ENCODE assay signal across 18 cellular contexts in genomic region chr4:6361076-6361784, GRCh38.
A peak's percentile ranks its signal among the peaks of the same experiment; 100 is the strongest.
DNase-seq lines count a peak whose midpoint lies in the region; ATAC-seq, FAIRE-seq and TF ChIP-seq lines count a peak whose summit lies in the region.
"Had no signal": no experiment of that assay in that cellular context is flagged by ENCODE, and none has a peak within 500 bp of the region (broad histone marks: within the 10 kb centered on the region; RNA-seq: fewer than 3 reads in every experiment).

No MANE protein-coding gene starts in this region.

- H3K27ac ChIP-seq in angular gyrus (ENCODE audit: low read depth, low read length) (peak overlapping the region; percentile 55), caudate nucleus (ENCODE audit: low read depth, low read length) (peak overlapping the region; percentile 67), kidney (ENCODE audit: low read depth in 2 of 2, low read length in 2 of 2) (no peak overlapping the region), ascending aorta (no peak overlapping the region), HepG2 (ENCODE audit: extremely low read length, insufficient read depth, low read length) (no peak overlapping the region)
- H3K27ac ChIP-seq: C4-2B had no signal

- CTCF ChIA-PET in HepG2 (lab: Yijun Ruan, JAX; ENCODE audit: low intra/inter-chr PET ratio, low total read pairs), result no interaction called here

- no peaks in the 10 kb centered on the region for H3K79me2 ChIP-seq in HepG2 (ENCODE audit: insufficient read depth, low read length)

- no peak for TF ChIP-seq CTCF in kidney (IDR thresholded peaks at IDR 0.05; ENCODE audit: borderline replicate concordance, extremely low read depth, insufficient read depth)
- TF ChIP-seq CTCF in ascending aorta (IDR thresholded peaks at IDR 0.05), result no peak
- TF ChIP-seq CTCF in HepG2 (CRISPR knock-in tag; IDR thresholded peaks at IDR 0.05), result no peak

- in situ Hi-C loops in HepG2 (cut with HindIII; ENCODE audit: extremely low pct_ligation_motif_present, low pct_unique_long_range_greater_than_20kb), result no loop called here

- WGBS in HepG2 (ENCODE audit: low lambda C conversion rate), result 10% methylated on average over 4 of the region's 4 CpGs

- H3K36me3 ChIP-seq in kidney (ENCODE audit: control insufficient read depth in 1 of 2, insufficient read depth in 2 of 2, low read length in 2 of 2) (no peaks in the 10 kb centered on the region), ascending aorta (no peaks in the 10 kb centered on the region), HepG2 (replicated peaks in 1 of 2; ENCODE audit: control insufficient read depth in 1 of 2, insufficient read depth in 2 of 2, low read length in 2 of 2) (no peaks in the 10 kb centered on the region)

- no peak overlapping the region for H3K4me2 ChIP-seq in HepG2 (ENCODE audit: low read depth, low read length)

- POLR2A ChIA-PET in HepG2 (lab: Yijun Ruan, JAX), result no interaction called here

- no peak for ATAC-seq in activated naive CD8-positive, alpha-beta T cell treated with anti-CD3 and anti-CD28 coated beads, Interleukin-2, amount 50 U/mL, for 24 hours
- ATAC-seq in HepG2, result no peak

- no peak for FAIRE-seq in kidney (lab: Jason Lieb, UNC)
- no peak for FAIRE-seq in HepG2 (lab: Jason Lieb, UNC)
- FAIRE-seq: A204.1, D721Med, G401.6, GM12891, GM18507, H1 had no signal

- no peaks in the 10 kb centered on the region for H3K4me1 Mint-ChIP-seq in activated naive CD8-positive, alpha-beta T cell treated with anti-CD3 and anti-CD28 coated beads, Interleukin-2, amount 50 U/mL, for 24 hours

- TF ChIP-seq POLR2A in HepG2 (IDR thresholded peaks at IDR 0.05; ENCODE audit: insufficient read depth in 1 of 2, low read depth in 2 of 2, low read length in 2 of 2), result no peak

- no peak overlapping the region for H3K27ac Mint-ChIP-seq in activated naive CD8-positive, alpha-beta T cell treated with anti-CD3 and anti-CD28 coated beads, Interleukin-2, amount 50 U/mL, for 24 hours
- H3K27ac Mint-ChIP-seq: CD4-positive, alpha-beta T cell; H9 had no signal

- no peaks in the 10 kb centered on the region for H3K36me3 Mint-ChIP-seq in activated naive CD8-positive, alpha-beta T cell treated with anti-CD3 and anti-CD28 coated beads, Interleukin-2, amount 50 U/mL, for 24 hours (ENCODE audit: low read depth)

- H3K4me1 ChIP-seq in kidney (ENCODE audit: control insufficient read depth in 1 of 2, insufficient read depth in 1 of 2, low read depth in 1 of 2, low read length in 2 of 2) (no peaks in the 10 kb centered on the region), ascending aorta (no peaks in the 10 kb centered on the region), HepG2 (ENCODE audit: insufficient read depth, low read length) (no peaks in the 10 kb centered on the region)
- H3K4me1 ChIP-seq: Caco-2 had no signal

- H3K27me3 Mint-ChIP-seq in activated naive CD8-positive, alpha-beta T cell treated with anti-CD3 and anti-CD28 coated beads, Interleukin-2, amount 50 U/mL, for 24 hours, result no peaks in the 10 kb centered on the region
- H3K27me3 Mint-ChIP-seq: CD4-positive, alpha-beta T cell had no signal

- BruUV-seq in HepG2 (replicated peaks; lab: Mats Ljungman, UMichigan), result no TSS peak

- no peak for TF ChIP-seq RAD21 in HepG2 (CRISPR knock-in tag; IDR thresholded peaks at IDR 0.05)

- TF ChIP-seq EP300 in HepG2 (IDR thresholded peaks at IDR 0.05; ENCODE audit: low read depth in 2 of 2, low read length in 2 of 2) (no peak), HepG2 (CRISPR knock-in tag; IDR thresholded peaks at IDR 0.05; ENCODE audit: borderline replicate concordance) (no peak)

- peak in 3 of 61 donors; percentile 15 to 28 (median 25) for DNase-seq in caudate nucleus (lab: John Stamatoyannopoulos, UW)
- peak; percentile 8 for DNase-seq in kidney
- peak; percentile 8 for DNase-seq in renal cortical epithelial cell (ENCODE audit: low read depth)
- no peak for DNase-seq in activated naive CD8-positive, alpha-beta T cell treated with anti-CD3 and anti-CD28 coated beads, Interleukin-2, amount 50 U/mL, for 24 hours
- no peak for DNase-seq in ascending aorta (ENCODE audit: low spot score in 2 of 2)
- DNase-seq in HepG2 (ENCODE audit: low spot score), result no peak
- DNase-seq: AML-193; Caco-2; CD4-positive, alpha-beta T cell; H9 had no signal

- H3K9ac ChIP-seq in kidney (ENCODE audit: low read length in 2 of 2) (no peak overlapping the region), HepG2 (ENCODE audit: insufficient read depth, low read depth, low read length) (no peak overlapping the region)

- no peaks in the 10 kb centered on the region for H3K9me3 ChIP-seq in kidney (ENCODE audit: control insufficient read depth in 1 of 2, low read length in 2 of 2)
- H3K9me3 ChIP-seq in ascending aorta, result no peaks in the 10 kb centered on the region
- H3K9me3 ChIP-seq in HepG2 (ENCODE audit: low read length), result no peaks in the 10 kb centered on the region
- H3K9me3 ChIP-seq: Caco-2 had no signal

- no peaks in the 10 kb centered on the region for H3K9me3 Mint-ChIP-seq in activated naive CD8-positive, alpha-beta T cell treated with anti-CD3 and anti-CD28 coated beads, Interleukin-2, amount 50 U/mL, for 24 hours
- H3K9me3 Mint-ChIP-seq: CD4-positive, alpha-beta T cell; H9 had no signal

- H3K27me3 ChIP-seq in ascending aorta (no peaks in the 10 kb centered on the region), HepG2 (ENCODE audit: control insufficient read depth in 1 of 2, insufficient read depth in 2 of 2, low read length in 2 of 2) (peaks cover 3 to 31% of the 10 kb centered on the region in 2 experiments; a peak in 3 of 5 replicates)

- intact Hi-C loops in kidney (cut with DNase I), result no loop called here
- intact Hi-C loops in ascending aorta (cut with DNase I), result no loop called here
- intact Hi-C loops in HepG2 (cut with micrococcal nuclease; ENCODE audit: unreplicated experiment), result no loop called here

- H3K4me3 ChIP-seq in kidney (ENCODE audit: low read length in 2 of 2) (no peak overlapping the region), ascending aorta (no peak overlapping the region), HepG2 (replicated peaks in 1 of 3; ENCODE audit: insufficient read depth in 1 of 3, low read depth in 2 of 3, low read length in 3 of 3) (no peak overlapping the region)

- peaks cover 2% of the 10 kb centered on the region; the same call in 1 of the 2 replicates for H4K20me1 ChIP-seq in HepG2 (ENCODE audit: insufficient read depth, low read length)

- H2AFZ ChIP-seq in HepG2 (ENCODE audit: low read length), result no peak overlapping the region

- H3K4me3 Mint-ChIP-seq in activated naive CD8-positive, alpha-beta T cell treated with anti-CD3 and anti-CD28 coated beads, Interleukin-2, amount 50 U/mL, for 24 hours, result no peak overlapping the region
- H3K4me3 Mint-ChIP-seq: CD4-positive, alpha-beta T cell; H9 had no signal

TF ChIP-seq in HepG2, 621 proteins besides CTCF, POLR2A, EP300 and RAD21 (continues in another document):
- TF ChIP-seq ZFP36 (IDR thresholded peaks at IDR 0.05; ENCODE audit: borderline replicate concordance, low read depth, low read length, partially characterized antibody), result no peak
- TF ChIP-seq ZNF18 (CRISPR knock-in tag; IDR thresholded peaks at IDR 0.05; ENCODE audit: insufficient replicate concordance), result no peak
- TF ChIP-seq SP140L (CRISPR knock-in tag; IDR thresholded peaks at IDR 0.05; ENCODE audit: borderline replicate concordance), result no peak
- TF ChIP-seq, protein P1, sequence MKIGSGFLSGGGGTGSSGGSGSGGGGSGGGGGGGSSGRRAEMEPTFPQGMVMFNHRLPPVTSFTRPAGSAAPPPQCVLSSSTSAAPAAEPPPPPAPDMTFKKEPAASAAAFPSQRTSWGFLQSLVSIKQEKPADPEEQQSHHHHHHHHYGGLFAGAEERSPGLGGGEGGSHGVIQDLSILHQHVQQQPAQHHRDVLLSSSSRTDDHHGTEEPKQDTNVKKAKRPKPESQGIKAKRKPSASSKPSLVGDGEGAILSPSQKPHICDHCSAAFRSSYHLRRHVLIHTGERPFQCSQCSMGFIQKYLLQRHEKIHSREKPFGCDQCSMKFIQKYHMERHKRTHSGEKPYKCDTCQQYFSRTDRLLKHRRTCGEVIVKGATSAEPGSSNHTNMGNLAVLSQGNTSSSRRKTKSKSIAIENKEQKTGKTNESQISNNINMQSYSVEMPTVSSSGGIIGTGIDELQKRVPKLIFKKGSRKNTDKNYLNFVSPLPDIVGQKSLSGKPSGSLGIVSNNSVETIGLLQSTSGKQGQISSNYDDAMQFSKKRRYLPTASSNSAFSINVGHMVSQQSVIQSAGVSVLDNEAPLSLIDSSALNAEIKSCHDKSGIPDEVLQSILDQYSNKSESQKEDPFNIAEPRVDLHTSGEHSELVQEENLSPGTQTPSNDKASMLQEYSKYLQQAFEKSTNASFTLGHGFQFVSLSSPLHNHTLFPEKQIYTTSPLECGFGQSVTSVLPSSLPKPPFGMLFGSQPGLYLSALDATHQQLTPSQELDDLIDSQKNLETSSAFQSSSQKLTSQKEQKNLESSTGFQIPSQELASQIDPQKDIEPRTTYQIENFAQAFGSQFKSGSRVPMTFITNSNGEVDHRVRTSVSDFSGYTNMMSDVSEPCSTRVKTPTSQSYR (CRISPR knock-in tag; IDR thresholded peaks at IDR 0.05; ENCODE audit: borderline replicate concordance), result no peak
- TF ChIP-seq ZNF766 (CRISPR knock-in tag; IDR thresholded peaks at IDR 0.05; ENCODE audit: borderline replicate concordance), result no peak

Comparison
In these comparisons a context has a peak if more than half of its experiments do, and no peak if none do; other contexts are left out.
1. H3K27ac ChIP-seq: peak in angular gyrus (single experiment) and caudate nucleus (single experiment); none in kidney (0 of 2), ascending aorta (0 of 2) and HepG2 (single experiment).
2. DNase-seq: peak in kidney (single experiment) and renal cortical epithelial cell (single experiment); none in activated naive CD8-positive, alpha-beta T cell treated with anti-CD3 and anti-CD28 coated beads, Interleukin-2, amount 50 U/mL, for 24 hours (single experiment), ascending aorta (0 of 2) and HepG2 (single experiment).